20 cellular contexts compared by ENCODE assay signal in the genomic region with DNA sequence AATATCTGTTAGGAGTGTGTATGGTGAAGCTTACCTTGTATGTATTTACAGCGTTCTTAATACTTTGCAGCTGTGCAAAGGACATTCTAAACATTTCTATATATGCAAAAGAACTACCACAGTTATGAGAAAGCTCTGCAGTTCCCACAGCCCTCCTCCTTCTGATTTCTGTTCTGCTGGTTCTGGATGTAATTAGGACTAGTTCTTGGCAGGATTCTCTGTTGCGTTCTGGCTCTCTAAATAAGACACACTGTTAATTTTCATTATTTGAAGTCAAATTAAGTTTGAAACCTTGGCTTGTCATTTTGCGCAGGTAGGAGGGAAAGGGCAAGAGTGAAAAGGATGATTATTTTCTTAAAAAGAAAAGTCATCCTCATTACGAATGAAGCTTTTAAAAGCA.
DNase-seq lines count a peak whose midpoint lies in the region; ATAC-seq, FAIRE-seq and TF ChIP-seq lines count a peak whose summit lies in the region.
"Had no signal": no experiment of that assay in that cellular context is flagged by ENCODE, and none has a peak within 500 bp of the region (broad histone marks: within the 10 kb centered on the region; RNA-seq: fewer than 3 reads in every experiment).

No MANE protein-coding gene starts in this region.

- H3K9me3 ChIP-seq in HepG2 (ENCODE audit: low read length) (no peaks in the 10 kb centered on the region), right lobe of liver (no peaks in the 10 kb centered on the region), adipocyte (ENCODE audit: control insufficient read depth, low read length) (no peaks in the 10 kb centered on the region), mesenchymal stem cell (ENCODE audit: control insufficient read depth, low read length) (no peaks in the 10 kb centered on the region)

- no peak for ATAC-seq in HepG2
- no peak for ATAC-seq in right lobe of liver
- no peak for ATAC-seq in GM18907 (IDR thresholded peaks at IDR 0.05; ENCODE audit: unreplicated experiment)
- no peak for ATAC-seq in GM21526 (IDR thresholded peaks at IDR 0.05; ENCODE audit: low FRiP score, unreplicated experiment)

- peaks cover 29% of the 10 kb centered on the region for H3K4me1 Mint-ChIP-seq in nephron
- H3K4me1 Mint-ChIP-seq: B cell had no signal

- H2AFZ ChIP-seq in HepG2 (ENCODE audit: low read length), result no peak overlapping the region
- no peak overlapping the region for H2AFZ ChIP-seq in mesenchymal stem cell (ENCODE audit: low read depth, low read length)

- H2BK12ac ChIP-seq in mesenchymal stem cell (ENCODE audit: low read length in 2 of 2), result no peak overlapping the region

- no peak overlapping the region for H3K14ac ChIP-seq in mesenchymal stem cell (ENCODE audit: low read length in 2 of 2)

- peaks cover 91% of the 10 kb centered on the region for H4K20me1 ChIP-seq in HepG2 (ENCODE audit: insufficient read depth, low read length)

- BruUV-seq in HepG2 (replicated peaks; lab: Mats Ljungman, UMichigan), result no TSS peak

- H2BK15ac ChIP-seq in mesenchymal stem cell (ENCODE audit: low read depth, poor library complexity, severe bottlenecking), result no peak overlapping the region

- H3K4me2 ChIP-seq in HepG2 (ENCODE audit: low read depth, low read length), result no peak overlapping the region
- H3K4me2 ChIP-seq in mesenchymal stem cell (ENCODE audit: low read length, poor library complexity, severe bottlenecking), result no peak overlapping the region

- intact Hi-C loops in HepG2 (cut with micrococcal nuclease; ENCODE audit: unreplicated experiment), result no loop called here
- intact Hi-C loops in right lobe of liver (cut with DNase I), result no loop called here

- TF ChIP-seq POLR2A in HepG2 (IDR thresholded peaks at IDR 0.05; ENCODE audit: insufficient read depth in 1 of 2, low read depth in 2 of 2, low read length in 2 of 2), result no peak
- no peak for TF ChIP-seq POLR2A in right lobe of liver (IDR thresholded peaks at IDR 0.05)

- H4K8ac ChIP-seq in mesenchymal stem cell (ENCODE audit: low read length), result no peak overlapping the region

- H3K9ac ChIP-seq in HepG2 (ENCODE audit: insufficient read depth, low read depth, low read length), result no peak overlapping the region
- H3K9ac ChIP-seq in adipocyte (ENCODE audit: low read length), result no peak overlapping the region
- H3K9ac ChIP-seq in mesenchymal stem cell (ENCODE audit: low read length), result no peak overlapping the region

- H3K4me3 ChIP-seq in HepG2 (replicated peaks in 1 of 3; ENCODE audit: insufficient read depth in 1 of 3, low read depth in 2 of 3, low read length in 3 of 3), result no peak overlapping the region
- H3K4me3 ChIP-seq in right lobe of liver, result no peak overlapping the region
- H3K4me3 ChIP-seq in adipocyte (ENCODE audit: low read length), result no peak overlapping the region
- H3K4me3 ChIP-seq in mesenchymal stem cell (ENCODE audit: insufficient read depth in 1 of 2, low read depth in 1 of 2, low read length in 2 of 2), result no peak overlapping the region

- no peaks in the 10 kb centered on the region for H3K27me3 ChIP-seq in HepG2 (ENCODE audit: control insufficient read depth in 1 of 2, insufficient read depth in 2 of 2, low read length in 2 of 2)
- H3K27me3 ChIP-seq in right lobe of liver, result no peaks in the 10 kb centered on the region
- no peaks in the 10 kb centered on the region for H3K27me3 ChIP-seq in adipocyte (replicated peaks; ENCODE audit: control insufficient read depth, insufficient read depth, low read length)
- H3K27me3 ChIP-seq in mesenchymal stem cell (ENCODE audit: control insufficient read depth in 1 of 2, insufficient read depth in 1 of 2, low read length in 2 of 2), result no peaks in the 10 kb centered on the region

- peaks cover 53% of the 10 kb centered on the region for H3K36me3 Mint-ChIP-seq in nephron (ENCODE audit: low read depth)

- TF ChIP-seq EP300 in HepG2 (IDR thresholded peaks at IDR 0.05; ENCODE audit: low read depth in 2 of 2, low read length in 2 of 2) (no peak), HepG2 (CRISPR knock-in tag; IDR thresholded peaks at IDR 0.05; ENCODE audit: borderline replicate concordance) (no peak)

- H3K4me3 Mint-ChIP-seq in nephron, result no peak overlapping the region
- H3K4me3 Mint-ChIP-seq: B cell; CD4-positive, alpha-beta T cell; HFFc6 had no signal

- no peak overlapping the region for H2AK5ac ChIP-seq in mesenchymal stem cell (ENCODE audit: low read length, severe bottlenecking)

- POLR2A ChIA-PET in HepG2 (lab: Yijun Ruan, JAX), result interaction anchor here (0.6 kb wide), 1 partner anchor 11 kb away, joined by 3 read pairs; no protein-coding TSS in a partner anchor

- FAIRE-seq in HepG2 (lab: Jason Lieb, UNC), result no peak
- FAIRE-seq: GM12892, GM19239 had no signal

- CTCF ChIA-PET in HepG2 (lab: Yijun Ruan, JAX; ENCODE audit: low intra/inter-chr PET ratio, low total read pairs), result no interaction called here

- H3K4ac ChIP-seq in mesenchymal stem cell (ENCODE audit: low read depth in 1 of 2, low read length in 2 of 2), result no peak overlapping the region

- H3K27ac ChIP-seq in HepG2 (ENCODE audit: extremely low read length, insufficient read depth, low read length) (peak overlapping the region; percentile 2), right lobe of liver (no peak overlapping the region), mesenchymal stem cell (ENCODE audit: low read length, poor library complexity, severe bottlenecking) (no peak overlapping the region)
- H3K27ac ChIP-seq: HL-60 had no signal

- H3K23ac ChIP-seq in mesenchymal stem cell (ENCODE audit: low read length in 2 of 2), result no peak overlapping the region

- no peak overlapping the region for H2BK5ac ChIP-seq in mesenchymal stem cell (ENCODE audit: low read depth, low read length, poor library complexity, severe bottlenecking)

- H4K91ac ChIP-seq in mesenchymal stem cell (ENCODE audit: low read length), result no peak overlapping the region

- H3K9me3 Mint-ChIP-seq in nephron, result no peaks in the 10 kb centered on the region
- H3K9me3 Mint-ChIP-seq: CD4-positive, alpha-beta T cell; HFFc6 had no signal

- H3K79me1 ChIP-seq in mesenchymal stem cell (replicated peaks; ENCODE audit: low read length, poor library complexity, severe bottlenecking), result peaks cover 9% of the 10 kb centered on the region

- TF ChIP-seq RAD21 in HepG2 (CRISPR knock-in tag; IDR thresholded peaks at IDR 0.05), result no peak

- H3K36me3 ChIP-seq in HepG2 (replicated peaks in 1 of 2; ENCODE audit: control insufficient read depth in 1 of 2, insufficient read depth in 2 of 2, low read length in 2 of 2) (peaks cover 21 to 70% of the 10 kb centered on the region in 2 experiments), right lobe of liver (peaks cover 0 to 32% (median 8%) of the 10 kb centered on the region in 4 donors), adipocyte (ENCODE audit: control insufficient read depth, insufficient read depth, low read length, severe bottlenecking) (peaks cover 83% of the 10 kb centered on the region), mesenchymal stem cell (ENCODE audit: control insufficient read depth in 1 of 2, insufficient read depth in 2 of 2, low read depth in 1 of 2, low read length in 2 of 2) (peaks cover 27 to 84% of the 10 kb centered on the region in 2 experiments)

- H3K4me1 ChIP-seq in HepG2 (ENCODE audit: insufficient read depth, low read length) (peaks cover 96% of the 10 kb centered on the region), right lobe of liver (peaks cover 0 to 10% (median 0%) of the 10 kb centered on the region in 4 donors), adipocyte (ENCODE audit: control insufficient read depth, insufficient read depth, low read length) (peaks cover 4% of the 10 kb centered on the region), mesenchymal stem cell (ENCODE audit: control insufficient read depth, insufficient read depth, low read depth, low read length) (peaks cover 5% of the 10 kb centered on the region)

- peaks cover 96% of the 10 kb centered on the region for H3K79me2 ChIP-seq in HepG2 (ENCODE audit: insufficient read depth, low read length)

- no peaks in the 10 kb centered on the region for H3K27me3 Mint-ChIP-seq in nephron (ENCODE audit: low read depth)
- H3K27me3 Mint-ChIP-seq: CD4-positive, alpha-beta T cell had no signal

- no peak overlapping the region for H2BK120ac ChIP-seq in mesenchymal stem cell (ENCODE audit: low read depth, low read length)

- in situ Hi-C loops in HepG2 (cut with HindIII; ENCODE audit: extremely low pct_ligation_motif_present, low pct_unique_long_range_greater_than_20kb), result no loop called here

- WGBS in HepG2 (ENCODE audit: low lambda C conversion rate), result 96% methylated on average over 4 of the region's 4 CpGs
- WGBS in right lobe of liver (ENCODE audit: insufficient coverage, low coverage, low lambda C conversion rate, missing lambda C conversion rate), result 64% methylated on average over 4 of the region's 4 CpGs
- 78% methylated on average over 1 of the region's 4 CpGs for WGBS in mesenchymal stem cell

- DNase-seq in HepG2 (ENCODE audit: low spot score) (no peak), right lobe of liver (no peak), adipocyte (ENCODE audit: low read depth) (peak; percentile 59), mesenchymal stem cell (no peak)
- DNase-seq: 8988T; C1 segment of cervical spinal cord; Calu3; CD4-positive, alpha-beta T cell; DMS 273 treated with DMSO at 0.1 percent for 48 hours; DMS79; GDM1; HCEC 1CT; HFFc6 had no signal

- TF ChIP-seq CTCF in HepG2 (CRISPR knock-in tag; IDR thresholded peaks at IDR 0.05) (no peak), right lobe of liver (IDR thresholded peaks at IDR 0.05) (no peak), nephron (IDR thresholded peaks at IDR 0.05; ENCODE audit: unreplicated experiment in 3 of 3) (no peak)

- no peak overlapping the region for H3K18ac ChIP-seq in mesenchymal stem cell (ENCODE audit: low read depth in 1 of 2, low read length in 2 of 2)

- peak overlapping the region in 2 of 3 experiments; percentile 26 to 51 for H3K27ac Mint-ChIP-seq in nephron
- H3K27ac Mint-ChIP-seq: B cell; CD4-positive, alpha-beta T cell had no signal

TF ChIP-seq in HepG2, 621 proteins besides CTCF, POLR2A, EP300 and RAD21:
- no peak for TF ChIP-seq HNRNPH1 (optimal IDR thresholded peaks at IDR 0.05; ENCODE audit: low read depth, low read length)
- TF ChIP-seq MED13 (CRISPR knock-in tag; IDR thresholded peaks at IDR 0.05), result 0 out of 2 replicates have a peak, but pooled peaks have one; percentile 29
